In the genomic region with DNA sequence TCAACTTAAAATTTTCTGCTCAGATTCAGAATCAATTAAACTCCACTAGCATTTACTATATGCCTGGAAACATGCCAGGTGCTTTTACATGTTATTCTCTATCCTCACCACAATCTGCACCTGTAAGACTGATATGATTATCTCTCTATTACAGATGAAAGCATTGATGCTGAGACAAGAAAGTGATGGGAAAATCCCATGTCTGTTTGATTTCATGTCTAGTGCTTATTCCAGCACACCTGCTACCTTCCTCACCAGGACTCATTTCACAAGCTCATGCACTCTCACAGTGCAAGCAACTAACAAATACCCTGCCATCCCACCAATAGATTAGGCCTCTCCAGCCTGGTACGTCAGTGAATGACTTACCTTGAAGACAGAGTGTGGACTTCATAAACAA, we compare ENCODE assay signal across 10 cellular contexts.
DNase-seq lines count a peak whose midpoint lies in the region; ATAC-seq and TF ChIP-seq lines count a peak whose summit lies in the region.
"Had no signal": no experiment of that assay in that cellular context is flagged by ENCODE, and none has a peak within 500 bp of the region (broad histone marks: within the 10 kb centered on the region; RNA-seq: fewer than 3 reads in every experiment).

No MANE protein-coding gene starts in this region.

- ATAC-seq in HG02870 (IDR thresholded peaks at IDR 0.05; ENCODE audit: unreplicated experiment): peak; percentile 67
- peak; percentile 75 to 79 for ATAC-seq in stimulated activated naive B cell treated with anti-CD40 and anti-IgM and Interleukin-4, amounts not matched to agents 10 μg/mL and 1 μg/mL and 100 μg/mL, for 72 hours (replicated peaks)

- H3K4me3 Mint-ChIP-seq in stimulated activated naive B cell treated with anti-CD40 and anti-IgM and Interleukin-4, amounts not matched to agents 10 μg/mL and 1 μg/mL and 100 μg/mL, for 72 hours: peak overlapping the region; percentile 5 to 9

- no peaks in the 10 kb centered on the region for H3K36me3 Mint-ChIP-seq in stimulated activated naive B cell treated with anti-CD40 and anti-IgM and Interleukin-4, amounts not matched to agents 10 μg/mL and 1 μg/mL and 100 μg/mL, for 72 hours

- TF ChIP-seq CTCF in OCI-LY3 (IDR thresholded peaks at IDR 0.05; ENCODE audit: low read depth, low read length): no peak

- peaks cover 38 to 45% of the 10 kb centered on the region in 2 donors for H3K4me1 Mint-ChIP-seq in stimulated activated naive B cell treated with anti-CD40 and anti-IgM and Interleukin-4, amounts not matched to agents 10 μg/mL and 1 μg/mL and 100 μg/mL, for 72 hours

- peak overlapping the region; percentile 82 for H3K27ac Mint-ChIP-seq in stimulated activated naive B cell treated with anti-CD40 and anti-IgM and Interleukin-4, amounts not matched to agents 10 μg/mL and 1 μg/mL and 100 μg/mL, for 72 hours

- peak overlapping the region; percentile 89 for H3K27ac ChIP-seq in OCI-LY3 (ENCODE audit: low read length)
- H3K27ac ChIP-seq: cardiac muscle cell, HL-60 had no signal

- no peak overlapping the region for H2AFZ ChIP-seq in OCI-LY3 (ENCODE audit: low read depth, low read length)

- peaks cover 6% of the 10 kb centered on the region; the same call in 1 of the 2 replicates for H3K79me2 ChIP-seq in OCI-LY3 (ENCODE audit: low read length)

- peaks cover 64% of the 10 kb centered on the region for H3K4me1 ChIP-seq in OCI-LY3 (ENCODE audit: low read length)

- H3K36me3 ChIP-seq in OCI-LY3 (replicated peaks; ENCODE audit: low read depth, low read length): no peaks in the 10 kb centered on the region
- H3K36me3 ChIP-seq: cardiac muscle cell had no signal

- no peaks in the 10 kb centered on the region for H4K20me1 ChIP-seq in OCI-LY3 (ENCODE audit: insufficient read depth, low read length)

- peak overlapping the region; percentile 62 for H3K4me2 ChIP-seq in OCI-LY3 (ENCODE audit: low read length)

- H3K27me3 Mint-ChIP-seq in stimulated activated naive B cell treated with anti-CD40 and anti-IgM and Interleukin-4, amounts not matched to agents 10 μg/mL and 1 μg/mL and 100 μg/mL, for 72 hours: no peaks in the 10 kb centered on the region

- H3K9ac ChIP-seq in OCI-LY3 (ENCODE audit: low read length): peak overlapping the region; percentile 58; the same call in 1 of the 2 replicates

- no peaks in the 10 kb centered on the region for H3K27me3 ChIP-seq in OCI-LY3 (ENCODE audit: low read depth, low read length)
- H3K27me3 ChIP-seq: cardiac muscle cell had no signal

- H3K9me3 ChIP-seq in OCI-LY3 (ENCODE audit: insufficient read depth, low read length): no peaks in the 10 kb centered on the region

- H3K4me3 ChIP-seq in OCI-LY3 (ENCODE audit: low read length): peak overlapping the region; percentile 40
- H3K4me3 ChIP-seq: cardiac muscle cell had no signal

- DNase-seq in activated T-cell treated with anti-CD3 and anti-CD28 coated beads for 24 hours (ENCODE audit: low read depth) (peak; percentile 26), nucleus accumbens (lab: John Stamatoyannopoulos, UW) (no peak), islet precursor cell (no peak)
- no peak for DNase-seq in activated T-cell treated with anti-CD3 and anti-CD28 coated beads, Interleukin-2, amount 50 U/mL, for 1 hour
- peak; percentile 34 for DNase-seq in stimulated activated naive B cell treated with anti-CD40 and anti-IgM and Interleukin-4, amounts not matched to agents 10 μg/mL and 1 μg/mL and 100 μg/mL, for 72 hours
- no peak for DNase-seq in activated CD8-positive, alpha-beta memory T cell treated with anti-CD3 and anti-CD28 coated beads for 24 hours

- no peaks in the 10 kb centered on the region for H3K9me3 Mint-ChIP-seq in stimulated activated naive B cell treated with anti-CD40 and anti-IgM and Interleukin-4, amounts not matched to agents 10 μg/mL and 1 μg/mL and 100 μg/mL, for 72 hours

Comparison
In these comparisons a context has a peak if more than half of its experiments do, and no peak if none do; other contexts are left out.
1. DNase-seq: peak in activated T-cell treated with anti-CD3 and anti-CD28 coated beads for 24 hours (single experiment) and stimulated activated naive B cell treated with anti-CD40 and anti-IgM and Interleukin-4, amounts not matched to agents 10 μg/mL and 1 μg/mL and 100 μg/mL, for 72 hours (single experiment); none in activated T-cell treated with anti-CD3 and anti-CD28 coated beads, Interleukin-2, amount 50 U/mL, for 1 hour (single experiment), nucleus accumbens (0 of 56), activated CD8-positive, alpha-beta memory T cell treated with anti-CD3 and anti-CD28 coated beads for 24 hours (single experiment) and islet precursor cell (single experiment).